8 cellular contexts compared by ENCODE assay signal in genomic region chr3:66428733-66429132, GRCh38.
DNase-seq lines count a peak whose midpoint lies in the region; ATAC-seq, FAIRE-seq and TF ChIP-seq lines count a peak whose summit lies in the region.

No MANE protein-coding gene starts in this region.

- DNase-seq in NCI-H2081 treated with DMSO at 0.1 percent for 48 hours (lab: John Stamatoyannopoulos, UW), result peak; percentile 9
- DNase-seq in bronchial epithelial cell (ENCODE audit: low read depth), result peak; percentile 97
- DNase-seq in left lung, result peak in 1 of 2 donors; percentile 60
- DNase-seq in urothelium cell line (ENCODE audit: low spot score), result peak; percentile 90
- DNase-seq in HEK293T (ENCODE audit: extremely low spot score), result no peak

- CTCF ChIA-PET in HEK293T (lab: Yijun Ruan, JAX), result interaction anchor here (1.0 kb wide), 1 partner anchor 50 kb away, joined by 3 read pairs; no protein-coding TSS in a partner anchor

- TF ChIP-seq CTCF in C4-2B (conservative IDR thresholded peaks at IDR 0.05) (no peak), bronchial epithelial cell (IDR thresholded peaks at IDR 0.05; ENCODE audit: insufficient read depth, low read length, severe bottlenecking) (no peak), left lung (IDR thresholded peaks at IDR 0.05) (no peak)

- peak; percentile 63 for ATAC-seq in left lung
- ATAC-seq in HG03460 (IDR thresholded peaks at IDR 0.05; ENCODE audit: unreplicated experiment), result no peak
- no peak for ATAC-seq in HG03469 (IDR thresholded peaks at IDR 0.05; ENCODE audit: unreplicated experiment)

- H3K4me3 ChIP-seq in bronchial epithelial cell (ENCODE audit: low read depth, low read length) (no peak overlapping the region), left lung (no peak overlapping the region)

- POLR2A ChIA-PET in HEK293T (lab: Yijun Ruan, JAX), result no interaction called here

- no peaks in the 10 kb centered on the region for H3K9me3 ChIP-seq in left lung

- intact Hi-C loops in left lung (cut with DNase I), result no loop called here

- H3K36me3 ChIP-seq in bronchial epithelial cell (ENCODE audit: control insufficient read depth, insufficient read depth, low read length) (no peaks in the 10 kb centered on the region), left lung (no peaks in the 10 kb centered on the region)

- FAIRE-seq in bronchial epithelial cell (lab: Jason Lieb, UNC) (no peak), urothelium cell line (lab: Jason Lieb, UNC) (no peak)

- H3K27ac ChIP-seq in C4-2B (peak overlapping the region; percentile 77), left lung (peak overlapping the region in 1 of 2 donors; percentile 33)

- no peaks in the 10 kb centered on the region for H3K27me3 ChIP-seq in bronchial epithelial cell (ENCODE audit: control insufficient read depth, insufficient read depth, low read length)
- H3K27me3 ChIP-seq in left lung, result no peaks in the 10 kb centered on the region

- H3K4me1 ChIP-seq in left lung, result peaks cover 9 to 28% of the 10 kb centered on the region in 2 donors

TF ChIP-seq in HEK293T, 16 proteins besides CTCF, POLR2A, EP300 and RAD21:
- TF ChIP-seq PKNOX1 (IDR thresholded peaks at IDR 0.05) (no peak), L3MBTL2 (conservative IDR thresholded peaks at IDR 0.05) (no peak), BHLHE40 (IDR thresholded peaks at IDR 0.05; ENCODE audit: borderline replicate concordance) (no peak), CTBP1 (IDR thresholded peaks at IDR 0.05; ENCODE audit: borderline replicate concordance) (no peak), NFRKB (IDR thresholded peaks at IDR 0.05) (no peak), ZNF384 (IDR thresholded peaks at IDR 0.05) (no peak), FOXM1 (IDR thresholded peaks at IDR 0.05; ENCODE audit: borderline replicate concordance) (no peak), SUZ12 (IDR thresholded peaks at IDR 0.05) (no peak), ARNT (IDR thresholded peaks at IDR 0.05) (no peak), TARDBP (IDR thresholded peaks at IDR 0.05) (no peak), LEF1 (IDR thresholded peaks at IDR 0.05; ENCODE audit: borderline replicate concordance) (no peak), SP1 (IDR thresholded peaks at IDR 0.05) (no peak), FOXA1 (IDR thresholded peaks at IDR 0.05) (no peak), FOXK2 (IDR thresholded peaks at IDR 0.05) (no peak), HDGF (IDR thresholded peaks at IDR 0.05; ENCODE audit: borderline replicate concordance) (no peak)
TF ChIP-seq in HEK293T: peak in this region for 0.
